ENCODE assay signal across 8 cellular contexts in the genomic region with DNA sequence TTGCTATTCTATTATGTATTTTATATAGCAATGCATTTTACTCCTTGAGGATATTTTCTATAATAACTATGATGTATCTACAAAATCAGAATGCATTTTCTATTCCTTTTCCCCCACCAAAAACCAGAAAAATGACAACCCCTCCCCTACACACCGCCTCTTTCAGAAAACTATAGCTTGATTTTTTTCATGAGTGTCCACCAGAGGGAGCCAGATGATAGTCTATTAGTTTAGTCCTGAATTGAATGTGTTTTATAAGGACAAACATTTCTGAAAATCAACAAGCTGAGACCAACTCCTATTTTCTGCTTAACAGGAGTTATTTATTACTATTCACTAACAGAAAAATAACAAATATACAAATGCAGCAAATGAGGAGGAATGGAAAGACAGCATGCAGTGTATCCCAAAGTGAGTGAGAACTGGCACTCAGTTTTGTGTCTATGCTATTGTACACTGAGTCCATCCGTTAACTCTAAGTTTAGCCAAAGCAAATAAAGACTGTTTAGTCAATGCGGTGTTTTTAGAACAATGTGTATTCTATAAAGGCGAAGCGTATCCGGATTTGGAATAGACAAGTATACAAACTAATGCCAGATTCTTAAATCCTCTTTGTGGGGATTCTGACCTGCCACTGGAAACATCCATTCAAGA.
DNase-seq lines count a peak whose midpoint lies in the region; ATAC-seq, FAIRE-seq and TF ChIP-seq lines count a peak whose summit lies in the region.

No MANE protein-coding gene starts in this region.

- no peak overlapping the region for H3K4me3 ChIP-seq in KMS-11 (IDR thresholded peaks at IDR 0.05; ENCODE audit: insufficient read depth, low read depth, low read length)
- no peak overlapping the region for H3K4me3 ChIP-seq in SJCRH30
- H3K4me3 ChIP-seq in upper lobe of left lung: no peak overlapping the region

- peak; percentile 38 for DNase-seq in activated CD8-positive, alpha-beta memory T cell treated with anti-CD3 and anti-CD28 coated beads, Interleukin-2, amount 50 U/mL, for 4 hours
- no peak for DNase-seq in activated CD8-positive, alpha-beta memory T cell treated with anti-CD3 and anti-CD28 coated beads, Interleukin-2, amount 50 U/mL, for 48 hours
- DNase-seq in SJCRH30 (peak; percentile 44 to 86), lung microvascular endothelial cell (ENCODE audit: low read depth in 2 of 2) (peak; percentile 67 to 90), upper lobe of left lung (no peak)

- no peak for TF ChIP-seq POLR2A in upper lobe of left lung (IDR thresholded peaks at IDR 0.05)

- no peaks in the 10 kb centered on the region for H3K79me2 ChIP-seq in KMS-11 (ENCODE audit: insufficient read depth, low read depth)

- ATAC-seq in upper lobe of left lung (ENCODE audit: low FRiP score in 2 of 2): peak in 1 of 2 donors; percentile 70
- ATAC-seq in GM18520 (IDR thresholded peaks at IDR 0.05; ENCODE audit: unreplicated experiment): no peak

- 44% methylated on average over 6 of the region's 6 CpGs for WGBS in upper lobe of left lung, 2 donors

- H3K27me3 ChIP-seq in KMS-11 (ENCODE audit: insufficient read depth, low read depth) (no peaks in the 10 kb centered on the region), SJCRH30 (no peaks in the 10 kb centered on the region), upper lobe of left lung (no peaks in the 10 kb centered on the region)

- H3K36me3 ChIP-seq in KMS-11 (ENCODE audit: insufficient read depth) (no peaks in the 10 kb centered on the region), SJCRH30 (no peaks in the 10 kb centered on the region), upper lobe of left lung (no peaks in the 10 kb centered on the region)

- H3K27ac ChIP-seq in KMS-11 (no peak overlapping the region), SJCRH30 (no peak overlapping the region), upper lobe of left lung (peak overlapping the region in 2 of 4 donors; percentile 4 to 58)

- H3K4me2 ChIP-seq in KMS-11: no peak overlapping the region

- peak; percentile 73 for TF ChIP-seq CTCF in KMS-11 (conservative IDR thresholded peaks at IDR 0.05; ENCODE audit: low read depth, low read length)
- peak; percentile 53 to 77 (median 70) for TF ChIP-seq CTCF in upper lobe of left lung (IDR thresholded peaks at IDR 0.05)

- H3K9ac ChIP-seq in KMS-11: no peak overlapping the region

- no peaks in the 10 kb centered on the region for H3K9me3 ChIP-seq in SJCRH30 (replicated peaks)
- no peaks in the 10 kb centered on the region for H3K9me3 ChIP-seq in upper lobe of left lung

- H4K20me1 ChIP-seq in KMS-11 (ENCODE audit: insufficient read depth): no peaks in the 10 kb centered on the region

- FAIRE-seq in colon (lab: Jason Lieb, UNC): peak; percentile 47

- TF ChIP-seq EP300 in upper lobe of left lung (IDR thresholded peaks at IDR 0.05): no peak

- no peak overlapping the region for H2AFZ ChIP-seq in KMS-11 (ENCODE audit: low read depth)

- H3K4me1 ChIP-seq in KMS-11 (ENCODE audit: low read depth, poor library complexity, severe bottlenecking) (peaks cover 7% of the 10 kb centered on the region), SJCRH30 (peaks cover 10% of the 10 kb centered on the region), upper lobe of left lung (peaks cover 17 to 25% (median 20%) of the 10 kb centered on the region in 4 donors)

Comparison
In these comparisons a context has a peak if more than half of its experiments do, and no peak if none do; other contexts are left out.
1. DNase-seq: peak in activated CD8-positive, alpha-beta memory T cell treated with anti-CD3 and anti-CD28 coated beads, Interleukin-2, amount 50 U/mL, for 4 hours (single experiment), SJCRH30 (2 of 2) and lung microvascular endothelial cell (2 of 2); none in activated CD8-positive, alpha-beta memory T cell treated with anti-CD3 and anti-CD28 coated beads, Interleukin-2, amount 50 U/mL, for 48 hours (single experiment) and upper lobe of left lung (0 of 2).